19 cellular contexts compared by ENCODE assay signal in genomic region chr12:106023034-106023433, GRCh38.
"Had no signal": no experiment of that assay in that cellular context is flagged by ENCODE, and none has a peak within 500 bp of the region (broad histone marks: within the 10 kb centered on the region; RNA-seq: fewer than 3 reads in every experiment).

No MANE protein-coding gene starts in this region.

- H3K4me3 Mint-ChIP-seq: activated CD4-positive, alpha-beta memory T cell treated with anti-CD3 and anti-CD28 coated beads for 36 hours; activated naive CD8-positive, alpha-beta T cell treated with anti-CD3 and anti-CD28 coated beads for 36 hours; natural killer cell treated with Interleukin-12 subunit alpha and Interleukin-12 subunit beta and Interleukin-15 and Interleukin-18, amount 100 ng/mL, for 72 hours; stimulated activated naive B cell treated with anti-CD40 and anti-IgM and Interleukin-4, amounts not matched to agents 10 μg/mL and 1 μg/mL and 100 μg/mL, for 72 hours; type B pancreatic cell had no signal

- H3K4me1 Mint-ChIP-seq: activated naive CD8-positive, alpha-beta T cell treated with anti-CD3 and anti-CD28 coated beads for 36 hours; stimulated activated naive B cell treated with anti-CD40 and anti-IgM and Interleukin-4, amounts not matched to agents 10 μg/mL and 1 μg/mL and 100 μg/mL, for 72 hours had no signal

- H3K27me3 ChIP-seq: sigmoid colon, vagina had no signal

- ATAC-seq: natural killer cell treated with Interleukin-12 subunit alpha and Interleukin-12 subunit beta and Interleukin-15 and Interleukin-18, amount 100 ng/mL, for 72 hours; stimulated activated naive B cell treated with anti-CD40 and anti-IgM and Interleukin-4, amounts not matched to agents 10 μg/mL and 1 μg/mL and 100 μg/mL, for 72 hours had no signal

- H3K9me3 ChIP-seq: vagina had no signal

- H3K36me3 ChIP-seq: sigmoid colon, vagina had no signal

- H3K27me3 Mint-ChIP-seq: activated CD4-positive, alpha-beta memory T cell treated with anti-CD3 and anti-CD28 coated beads for 36 hours had no signal

- H3K27ac ChIP-seq: epithelial cell of prostate, sigmoid colon, vagina had no signal

- H3K4me1 ChIP-seq: sigmoid colon had no signal

- DNase-seq: activated CD4-positive, alpha-beta memory T cell treated with anti-CD3 and anti-CD28 coated beads for 36 hours; activated CD4-positive, alpha-beta T cell treated with anti-CD3 and anti-CD28 coated beads for 48 hours; activated CD4-positive, CD25-positive, alpha-beta regulatory T cell; activated naive CD4-positive, alpha-beta T cell treated with Interleukin-2 at 50 U/mL for 16 hours; activated naive CD8-positive, alpha-beta T cell treated with anti-CD3 and anti-CD28 coated beads for 36 hours; activated T-cell treated with anti-CD3 and anti-CD28 coated beads, Interleukin-2, amount 50 U/mL, for 48 hours; cortex of kidney; posterior cingulate gyrus; retina; sigmoid colon; stimulated activated CD4-positive, alpha-beta T cell treated with anti-CD3 and anti-CD28 coated beads, Interleukin-2, amount 100 ng/mL, for 48 hours; stimulated activated CD8-positive, alpha-beta memory T cell treated with anti-CD3 and anti-CD28 coated beads, Interleukin-4, amount 100 ng/mL, for 48 hours; stimulated activated naive B cell treated with anti-CD40 and anti-IgM and Interleukin-4, amounts not matched to agents 10 μg/mL and 1 μg/mL and 100 μg/mL, for 72 hours; T-helper 1 cell; T-helper 9 cell had no signal

- H3K36me3 Mint-ChIP-seq: activated CD4-positive, alpha-beta memory T cell treated with anti-CD3 and anti-CD28 coated beads for 36 hours; stimulated activated naive B cell treated with anti-CD40 and anti-IgM and Interleukin-4, amounts not matched to agents 10 μg/mL and 1 μg/mL and 100 μg/mL, for 72 hours; type B pancreatic cell had no signal

- H3K4me3 ChIP-seq: sigmoid colon, vagina had no signal

- H3K27ac Mint-ChIP-seq: activated CD4-positive, alpha-beta memory T cell treated with anti-CD3 and anti-CD28 coated beads for 36 hours; activated naive CD8-positive, alpha-beta T cell treated with anti-CD3 and anti-CD28 coated beads for 36 hours; natural killer cell treated with Interleukin-12 subunit alpha and Interleukin-12 subunit beta and Interleukin-15 and Interleukin-18, amount 100 ng/mL, for 72 hours; stimulated activated naive B cell treated with anti-CD40 and anti-IgM and Interleukin-4, amounts not matched to agents 10 μg/mL and 1 μg/mL and 100 μg/mL, for 72 hours; type B pancreatic cell had no signal
